Comparison of ENCODE assay signal across 1 cellular context in genomic region chr7:143287935-143288826, GRCh38.
TF ChIP-seq lines count a peak whose summit lies in the region.

Gene CASP2 (plus strand): TSS chr7:143288351. CDS start chr7:143288456, 105 bp downstream.

TF ChIP-seq in HepG2, 621 proteins besides CTCF, POLR2A, EP300 and RAD21 (continued from another document and continues in another):
- TF ChIP-seq HNF1A (IDR thresholded peaks at IDR 0.05; ENCODE audit: low read depth): no peak
- no peak; the same call in 1 of the 2 replicates for TF ChIP-seq HNF1A (CRISPR knock-in tag; IDR thresholded peaks at IDR 0.05; ENCODE audit: borderline replicate concordance)
- no peak for TF ChIP-seq ATF1 (CRISPR knock-in tag; IDR thresholded peaks at IDR 0.05)
- TF ChIP-seq ZNF674 (CRISPR knock-in tag; IDR thresholded peaks at IDR 0.05; ENCODE audit: low read depth): no peak
- TF ChIP-seq IKZF1 (IDR thresholded peaks at IDR 0.05): no peak
- 0 out of 2 replicates have a peak, but pooled peaks have one; percentile 20 for TF ChIP-seq SIX1 (CRISPR knock-in tag; IDR thresholded peaks at IDR 0.05; ENCODE audit: borderline replicate concordance)
- TF ChIP-seq ZBTB40 (IDR thresholded peaks at IDR 0.05): no peak
- 0 out of 2 replicates have a peak, but pooled peaks have one; percentile 33 for TF ChIP-seq ZBTB40 (CRISPR knock-in tag; IDR thresholded peaks at IDR 0.05)
- peak; percentile 40; the same call in 1 of the 2 replicates for TF ChIP-seq YEATS2 (CRISPR knock-in tag; IDR thresholded peaks at IDR 0.05; ENCODE audit: borderline replicate concordance)
- TF ChIP-seq ZNF572 (CRISPR knock-in tag; IDR thresholded peaks at IDR 0.05): 0 out of 2 replicates have a peak, but pooled peaks have one; percentile 10
- no peak for TF ChIP-seq SOX6 (IDR thresholded peaks at IDR 0.05)
- TF ChIP-seq SOX6 (CRISPR knock-in tag; IDR thresholded peaks at IDR 0.05): peak; percentile 68
- TF ChIP-seq, protein P1, sequence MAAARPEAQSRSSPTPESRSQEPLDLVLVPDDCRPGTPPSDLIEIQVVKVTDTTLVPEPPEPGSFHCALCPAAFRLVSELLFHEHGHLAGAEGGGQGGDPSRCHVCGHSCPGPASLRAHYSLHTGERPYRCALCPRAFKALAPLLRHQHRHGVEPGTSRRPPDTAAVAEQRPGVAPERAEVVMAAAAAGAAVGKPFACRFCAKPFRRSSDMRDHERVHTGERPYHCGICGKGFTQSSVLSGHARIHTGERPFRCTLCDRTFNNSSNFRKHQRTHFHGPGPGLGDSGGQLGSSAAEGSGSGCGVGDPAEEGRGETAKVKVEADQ (CRISPR knock-in tag; IDR thresholded peaks at IDR 0.05; ENCODE audit: borderline replicate concordance): no peak
- TF ChIP-seq NR2C2 (CRISPR knock-in tag; IDR thresholded peaks at IDR 0.05; ENCODE audit: borderline replicate concordance): 0 out of 2 replicates have a peak, but pooled peaks have one; percentile 20
- TF ChIP-seq, protein P2, sequence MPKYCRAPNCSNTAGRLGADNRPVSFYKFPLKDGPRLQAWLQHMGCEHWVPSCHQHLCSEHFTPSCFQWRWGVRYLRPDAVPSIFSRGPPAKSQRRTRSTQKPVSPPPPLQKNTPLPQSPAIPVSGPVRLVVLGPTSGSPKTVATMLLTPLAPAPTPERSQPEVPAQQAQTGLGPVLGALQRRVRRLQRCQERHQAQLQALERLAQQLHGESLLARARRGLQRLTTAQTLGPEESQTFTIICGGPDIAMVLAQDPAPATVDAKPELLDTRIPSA (CRISPR knock-in tag; IDR thresholded peaks at IDR 0.05; ENCODE audit: borderline replicate concordance): peak; percentile 59; the same call in 1 of the 2 replicates
- TF ChIP-seq ZNF235 (CRISPR knock-in tag; IDR thresholded peaks at IDR 0.05; ENCODE audit: borderline replicate concordance): peak; percentile 56; the same call in 1 of the 2 replicates
- 0 out of 2 replicates have a peak, but pooled peaks have one; percentile 56 for TF ChIP-seq ZNF768 (CRISPR knock-in tag; IDR thresholded peaks at IDR 0.05)
- TF ChIP-seq, protein P3, sequence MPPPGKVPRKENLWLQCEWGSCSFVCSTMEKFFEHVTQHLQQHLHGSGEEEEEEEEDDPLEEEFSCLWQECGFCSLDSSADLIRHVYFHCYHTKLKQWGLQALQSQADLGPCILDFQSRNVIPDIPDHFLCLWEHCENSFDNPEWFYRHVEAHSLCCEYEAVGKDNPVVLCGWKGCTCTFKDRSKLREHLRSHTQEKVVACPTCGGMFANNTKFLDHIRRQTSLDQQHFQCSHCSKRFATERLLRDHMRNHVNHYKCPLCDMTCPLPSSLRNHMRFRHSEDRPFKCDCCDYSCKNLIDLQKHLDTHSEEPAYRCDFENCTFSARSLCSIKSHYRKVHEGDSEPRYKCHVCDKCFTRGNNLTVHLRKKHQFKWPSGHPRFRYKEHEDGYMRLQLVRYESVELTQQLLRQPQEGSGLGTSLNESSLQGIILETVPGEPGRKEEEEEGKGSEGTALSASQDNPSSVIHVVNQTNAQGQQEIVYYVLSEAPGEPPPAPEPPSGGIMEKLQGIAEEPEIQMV (CRISPR knock-in tag; IDR thresholded peaks at IDR 0.05; ENCODE audit: low read depth): no peak
- no peak for TF ChIP-seq ZNF383 (CRISPR knock-in tag; IDR thresholded peaks at IDR 0.05; ENCODE audit: borderline replicate concordance)
- TF ChIP-seq ESRRA (CRISPR knock-in tag; IDR thresholded peaks at IDR 0.05; ENCODE audit: low read depth): peak; percentile 38; the same call in 1 of the 2 replicates
- TF ChIP-seq FOXP1 (IDR thresholded peaks at IDR 0.05): no peak
- 0 out of 2 replicates have a peak, but pooled peaks have one; percentile 14 for TF ChIP-seq FOXP1 (CRISPR knock-in tag; IDR thresholded peaks at IDR 0.05)
- TF ChIP-seq ZNF3 (CRISPR knock-in tag; IDR thresholded peaks at IDR 0.05): no peak
- no peak for TF ChIP-seq ZNF841 (CRISPR knock-in tag; IDR thresholded peaks at IDR 0.05; ENCODE audit: borderline replicate concordance)
- TF ChIP-seq POLR2AphosphoS2 (IDR thresholded peaks at IDR 0.05; ENCODE audit: low read depth, low read length): no peak
- TF ChIP-seq USF2 (IDR thresholded peaks at IDR 0.05; ENCODE audit: low read depth, low read length): no peak
- TF ChIP-seq USF2 (CRISPR knock-in tag; IDR thresholded peaks at IDR 0.05; ENCODE audit: borderline replicate concordance): peak; percentile 14; the same call in 1 of the 2 replicates
- no peak for TF ChIP-seq RBM39 (IDR thresholded peaks at IDR 0.05; ENCODE audit: low read depth, low read length, poor library complexity, severe bottlenecking)
- 0 out of 2 replicates have a peak, but pooled peaks have one; percentile 30 for TF ChIP-seq ZNF20 (CRISPR knock-in tag; IDR thresholded peaks at IDR 0.05)
- 0 out of 2 replicates have a peak, but pooled peaks have one; percentile 50 for TF ChIP-seq ZSCAN30 (CRISPR knock-in tag; IDR thresholded peaks at IDR 0.05)
- 0 out of 2 replicates have a peak, but pooled peaks have one; percentile 24 for TF ChIP-seq ZNF564 (CRISPR knock-in tag; IDR thresholded peaks at IDR 0.05)
- TF ChIP-seq, protein P4, sequence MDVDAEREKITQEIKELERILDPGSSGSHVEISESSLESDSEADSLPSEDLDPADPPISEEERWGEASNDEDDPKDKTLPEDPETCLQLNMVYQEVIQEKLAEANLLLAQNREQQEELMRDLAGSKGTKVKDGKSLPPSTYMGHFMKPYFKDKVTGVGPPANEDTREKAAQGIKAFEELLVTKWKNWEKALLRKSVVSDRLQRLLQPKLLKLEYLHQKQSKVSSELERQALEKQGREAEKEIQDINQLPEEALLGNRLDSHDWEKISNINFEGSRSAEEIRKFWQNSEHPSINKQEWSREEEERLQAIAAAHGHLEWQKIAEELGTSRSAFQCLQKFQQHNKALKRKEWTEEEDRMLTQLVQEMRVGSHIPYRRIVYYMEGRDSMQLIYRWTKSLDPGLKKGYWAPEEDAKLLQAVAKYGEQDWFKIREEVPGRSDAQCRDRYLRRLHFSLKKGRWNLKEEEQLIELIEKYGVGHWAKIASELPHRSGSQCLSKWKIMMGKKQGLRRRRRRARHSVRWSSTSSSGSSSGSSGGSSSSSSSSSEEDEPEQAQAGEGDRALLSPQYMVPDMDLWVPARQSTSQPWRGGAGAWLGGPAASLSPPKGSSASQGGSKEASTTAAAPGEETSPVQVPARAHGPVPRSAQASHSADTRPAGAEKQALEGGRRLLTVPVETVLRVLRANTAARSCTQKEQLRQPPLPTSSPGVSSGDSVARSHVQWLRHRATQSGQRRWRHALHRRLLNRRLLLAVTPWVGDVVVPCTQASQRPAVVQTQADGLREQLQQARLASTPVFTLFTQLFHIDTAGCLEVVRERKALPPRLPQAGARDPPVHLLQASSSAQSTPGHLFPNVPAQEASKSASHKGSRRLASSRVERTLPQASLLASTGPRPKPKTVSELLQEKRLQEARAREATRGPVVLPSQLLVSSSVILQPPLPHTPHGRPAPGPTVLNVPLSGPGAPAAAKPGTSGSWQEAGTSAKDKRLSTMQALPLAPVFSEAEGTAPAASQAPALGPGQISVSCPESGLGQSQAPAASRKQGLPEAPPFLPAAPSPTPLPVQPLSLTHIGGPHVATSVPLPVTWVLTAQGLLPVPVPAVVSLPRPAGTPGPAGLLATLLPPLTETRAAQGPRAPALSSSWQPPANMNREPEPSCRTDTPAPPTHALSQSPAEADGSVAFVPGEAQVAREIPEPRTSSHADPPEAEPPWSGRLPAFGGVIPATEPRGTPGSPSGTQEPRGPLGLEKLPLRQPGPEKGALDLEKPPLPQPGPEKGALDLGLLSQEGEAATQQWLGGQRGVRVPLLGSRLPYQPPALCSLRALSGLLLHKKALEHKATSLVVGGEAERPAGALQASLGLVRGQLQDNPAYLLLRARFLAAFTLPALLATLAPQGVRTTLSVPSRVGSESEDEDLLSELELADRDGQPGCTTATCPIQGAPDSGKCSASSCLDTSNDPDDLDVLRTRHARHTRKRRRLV (CRISPR knock-in tag; IDR thresholded peaks at IDR 0.05): peak; percentile 44; the same call in 1 of the 2 replicates
